8 cellular contexts compared by ENCODE assay signal in the genomic region with DNA sequence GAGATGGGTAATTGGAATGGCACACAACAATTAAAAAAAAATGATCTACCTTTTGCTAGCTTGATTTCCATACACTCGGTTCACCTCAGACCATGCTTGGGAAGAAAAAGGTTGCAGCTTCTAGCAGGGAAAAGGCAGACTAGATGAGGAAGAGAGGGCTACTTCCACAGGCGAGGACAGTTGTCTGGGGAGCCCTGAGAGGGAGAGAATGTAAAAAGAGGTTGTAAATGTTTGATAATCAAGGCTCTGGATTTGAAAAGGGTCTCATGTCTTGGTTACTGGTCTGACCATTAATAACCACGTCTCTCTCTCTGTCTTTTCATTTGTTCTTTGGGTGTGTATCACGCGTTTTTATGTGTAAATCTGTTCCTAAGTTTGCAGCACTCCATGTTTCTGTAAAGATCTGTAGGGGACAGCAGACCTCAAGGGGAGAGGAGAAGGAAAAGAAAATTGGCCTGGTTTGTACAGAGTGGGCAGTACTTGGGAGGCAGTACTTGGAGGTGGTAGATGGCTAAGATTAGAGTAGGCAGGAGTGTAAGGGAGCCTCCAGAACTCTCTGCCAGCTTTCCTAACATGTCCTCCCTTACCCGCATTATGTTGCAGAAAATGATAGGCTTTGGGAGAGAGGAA. TPM values are rescaled to one million over a fixed set of nuclear protein-coding genes. Genes with fewer than 3 reads are reported as not detected.
DNase-seq lines count a peak whose midpoint lies in the region; ATAC-seq and TF ChIP-seq lines count a peak whose summit lies in the region.

No MANE protein-coding gene starts in this region.

- DNase-seq in DMS 273 (lab: John Stamatoyannopoulos, UW; ENCODE audit: unreplicated experiment) = peak; percentile 23
- no peak for DNase-seq in DMS 273 treated with DMSO at 0.1 percent for 48 hours (lab: John Stamatoyannopoulos, UW)
- peak; percentile 19 for DNase-seq in PC-3
- no peak for DNase-seq in MM.1S
- no peak for DNase-seq in NCI-H1436 (lab: John Stamatoyannopoulos, UW)

- H4K20me1 ChIP-seq in PC-3 (ENCODE audit: low read length) (no peaks in the 10 kb centered on the region), MM.1S (ENCODE audit: insufficient read depth, low read length) (no peaks in the 10 kb centered on the region)

- TF ChIP-seq CTCF in PC-3 (conservative IDR thresholded peaks at IDR 0.05; ENCODE audit: low read depth, low read length) (no peak), MM.1S (IDR thresholded peaks at IDR 0.05; ENCODE audit: low read length) (no peak)

- CTCF ChIA-PET in PC-3 (lab: Charles Lee) = no interaction called here

- H3K4me3 ChIP-seq in PC-3 (ENCODE audit: low read length) (peak overlapping the region; percentile 94), endocrine pancreas (ENCODE audit: control insufficient read depth, insufficient read depth, low read length) (peak overlapping the region; percentile 58), muscle layer of colon (ENCODE audit: low read depth in 1 of 2, low read length in 2 of 2) (peak overlapping the region; percentile 37 to 73), MM.1S (ENCODE audit: low read length) (no peak overlapping the region)

- H3K9ac ChIP-seq in PC-3 (ENCODE audit: low read length) (peak overlapping the region; percentile 89), endocrine pancreas (ENCODE audit: control insufficient read depth, insufficient read depth, low read length) (peak overlapping the region; percentile 78), muscle layer of colon (ENCODE audit: low read length) (peak overlapping the region; percentile 61), MM.1S (ENCODE audit: low read length) (no peak overlapping the region)

- intact Hi-C loops in PC-3 (cut with micrococcal nuclease) = loop anchor here (2.0 to 5.0 kb wide), 4 partner anchors 113 to 262 kb away; a partner anchor contains a TSS

- no TSS peak for BruUV-seq in PC-3 (replicated peaks; lab: Mats Ljungman, UMichigan)

- H2AFZ ChIP-seq in PC-3 (ENCODE audit: low read length) (peak overlapping the region; percentile 98), MM.1S (ENCODE audit: low read length) (no peak overlapping the region)

- H3K79me2 ChIP-seq in PC-3 (ENCODE audit: low read length) (peaks cover 28% of the 10 kb centered on the region), MM.1S (ENCODE audit: low read length) (no peaks in the 10 kb centered on the region)

- H3K36me3 ChIP-seq in PC-3 (ENCODE audit: low read depth, low read length) = peaks cover 15% of the 10 kb centered on the region
- no peaks in the 10 kb centered on the region for H3K36me3 ChIP-seq in endocrine pancreas (ENCODE audit: control insufficient read depth, insufficient read depth, low read length)
- H3K36me3 ChIP-seq in muscle layer of colon (ENCODE audit: insufficient read depth, low read length) = no peaks in the 10 kb centered on the region
- no peaks in the 10 kb centered on the region for H3K36me3 ChIP-seq in MM.1S (replicated peaks; ENCODE audit: insufficient read depth, low read length)

- ATAC-seq in HG02588 (IDR thresholded peaks at IDR 0.05; ENCODE audit: unreplicated experiment) (peak; percentile 13), PC-3 (peak; percentile 55)

- H3F3A ChIP-seq in PC-3 (ENCODE audit: low read length, unreplicated experiment) (no peaks in the 10 kb centered on the region), MM.1S (ENCODE audit: insufficient read depth, low read length) (no peaks in the 10 kb centered on the region)

- H3K27me3 ChIP-seq in PC-3 (ENCODE audit: low read length) (no peaks in the 10 kb centered on the region), endocrine pancreas (ENCODE audit: control insufficient read depth, insufficient read depth, low read length) (no peaks in the 10 kb centered on the region), muscle layer of colon (ENCODE audit: control insufficient read depth in 1 of 2, insufficient read depth in 2 of 2, low read length in 2 of 2) (no peaks in the 10 kb centered on the region), MM.1S (replicated peaks; ENCODE audit: insufficient read depth, low read length) (no peaks in the 10 kb centered on the region)

- no peaks in the 10 kb centered on the region for H3K9me2 ChIP-seq in PC-3 (replicated peaks; ENCODE audit: low read length)
- H3K9me2 ChIP-seq in MM.1S (replicated peaks; ENCODE audit: insufficient read depth, low read length) = no peaks in the 10 kb centered on the region

- POLR2A ChIA-PET in PC-3 (lab: Charles Lee; ENCODE audit: unreplicated experiment) = no interaction called here

- H3K9me3 ChIP-seq in PC-3 (ENCODE audit: low read length) = no peaks in the 10 kb centered on the region
- H3K9me3 ChIP-seq in endocrine pancreas (ENCODE audit: control insufficient read depth, low read length) = no peaks in the 10 kb centered on the region
- H3K9me3 ChIP-seq in muscle layer of colon (ENCODE audit: low read length) = no peaks in the 10 kb centered on the region
- no peaks in the 10 kb centered on the region for H3K9me3 ChIP-seq in MM.1S (replicated peaks; ENCODE audit: insufficient read depth, low read length)

- H3K4me2 ChIP-seq in PC-3 (ENCODE audit: low read length) = peak overlapping the region; percentile 81
- H3K4me2 ChIP-seq in MM.1S (ENCODE audit: low read depth, low read length) = no peak overlapping the region

- H3K27ac ChIP-seq in PC-3 (ENCODE audit: low read length) (peak overlapping the region; percentile 49), muscle layer of colon (ENCODE audit: low read depth, low read length) (peak overlapping the region; percentile 51), MM.1S (ENCODE audit: low read length) (no peak overlapping the region)

- H3K4me1 ChIP-seq in PC-3 (ENCODE audit: insufficient read depth, low read length) (peaks cover 15% of the 10 kb centered on the region), endocrine pancreas (ENCODE audit: control insufficient read depth, insufficient read depth, low read length) (no peaks in the 10 kb centered on the region), muscle layer of colon (ENCODE audit: insufficient read depth, low read length) (peaks cover 4% of the 10 kb centered on the region), MM.1S (ENCODE audit: low read length) (no peaks in the 10 kb centered on the region)

RNA-seq across cellular contexts. Expression of a gene that starts 0.8 kb away (rescaled TPM):
- 22.6 and 39.2 TPM in 2 replicates for total RNA-seq in PC-3 (2014; rRNA removed)

RNA-seq across cellular contexts. Expression of a gene that starts 51.2 kb away (rescaled TPM):
- 0.58 and 2.5 TPM in 2 replicates for total RNA-seq in PC-3 (2014; rRNA removed)

Comparison
In these comparisons a context has a peak if more than half of its experiments do, and no peak if none do; other contexts are left out.
1. DNase-seq: peak in DMS 273 (single experiment) and PC-3 (single experiment); none in DMS 273 treated with DMSO at 0.1 percent for 48 hours (single experiment), MM.1S (single experiment) and NCI-H1436 (single experiment).